Comparison of ENCODE assay signal across 2 cellular contexts in the genomic region with DNA sequence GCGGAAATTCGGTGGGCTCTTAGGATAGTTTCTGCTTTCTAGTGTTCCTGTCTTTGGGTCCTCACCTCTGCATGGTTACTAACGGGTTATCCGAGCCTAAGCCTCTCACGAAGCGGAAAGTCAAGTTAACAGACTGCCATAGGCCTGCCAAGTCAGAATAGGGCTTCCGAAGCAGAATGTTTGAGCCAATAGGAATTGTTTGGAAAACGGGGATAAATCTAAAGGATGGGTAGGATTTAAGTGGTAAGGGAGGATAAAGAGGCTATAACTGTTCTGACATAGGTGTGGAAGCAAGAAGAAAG.
TF ChIP-seq lines count a peak whose summit lies in the region.

No MANE protein-coding gene starts in this region.

TF ChIP-seq in GM23338, 12 proteins besides CTCF, POLR2A, EP300 and RAD21 (continued from another document):
- TF ChIP-seq STAT1 (IDR thresholded peaks at IDR 0.05; ENCODE audit: unreplicated experiment) (no peak), CREB1 (CRISPR knock-in tag; IDR thresholded peaks at IDR 0.05; ENCODE audit: low read depth) (no peak), ZNF114 (CRISPR knock-in tag; IDR thresholded peaks at IDR 0.05) (no peak), JUNB (IDR thresholded peaks at IDR 0.05; ENCODE audit: unreplicated experiment) (no peak), POLR2AphosphoS5 (IDR thresholded peaks at IDR 0.05; ENCODE audit: low read depth) (no peak), EZH2 (IDR thresholded peaks at IDR 0.05; ENCODE audit: low read depth, unreplicated experiment) (no peak)
- TF ChIP-seq, protein P1, sequence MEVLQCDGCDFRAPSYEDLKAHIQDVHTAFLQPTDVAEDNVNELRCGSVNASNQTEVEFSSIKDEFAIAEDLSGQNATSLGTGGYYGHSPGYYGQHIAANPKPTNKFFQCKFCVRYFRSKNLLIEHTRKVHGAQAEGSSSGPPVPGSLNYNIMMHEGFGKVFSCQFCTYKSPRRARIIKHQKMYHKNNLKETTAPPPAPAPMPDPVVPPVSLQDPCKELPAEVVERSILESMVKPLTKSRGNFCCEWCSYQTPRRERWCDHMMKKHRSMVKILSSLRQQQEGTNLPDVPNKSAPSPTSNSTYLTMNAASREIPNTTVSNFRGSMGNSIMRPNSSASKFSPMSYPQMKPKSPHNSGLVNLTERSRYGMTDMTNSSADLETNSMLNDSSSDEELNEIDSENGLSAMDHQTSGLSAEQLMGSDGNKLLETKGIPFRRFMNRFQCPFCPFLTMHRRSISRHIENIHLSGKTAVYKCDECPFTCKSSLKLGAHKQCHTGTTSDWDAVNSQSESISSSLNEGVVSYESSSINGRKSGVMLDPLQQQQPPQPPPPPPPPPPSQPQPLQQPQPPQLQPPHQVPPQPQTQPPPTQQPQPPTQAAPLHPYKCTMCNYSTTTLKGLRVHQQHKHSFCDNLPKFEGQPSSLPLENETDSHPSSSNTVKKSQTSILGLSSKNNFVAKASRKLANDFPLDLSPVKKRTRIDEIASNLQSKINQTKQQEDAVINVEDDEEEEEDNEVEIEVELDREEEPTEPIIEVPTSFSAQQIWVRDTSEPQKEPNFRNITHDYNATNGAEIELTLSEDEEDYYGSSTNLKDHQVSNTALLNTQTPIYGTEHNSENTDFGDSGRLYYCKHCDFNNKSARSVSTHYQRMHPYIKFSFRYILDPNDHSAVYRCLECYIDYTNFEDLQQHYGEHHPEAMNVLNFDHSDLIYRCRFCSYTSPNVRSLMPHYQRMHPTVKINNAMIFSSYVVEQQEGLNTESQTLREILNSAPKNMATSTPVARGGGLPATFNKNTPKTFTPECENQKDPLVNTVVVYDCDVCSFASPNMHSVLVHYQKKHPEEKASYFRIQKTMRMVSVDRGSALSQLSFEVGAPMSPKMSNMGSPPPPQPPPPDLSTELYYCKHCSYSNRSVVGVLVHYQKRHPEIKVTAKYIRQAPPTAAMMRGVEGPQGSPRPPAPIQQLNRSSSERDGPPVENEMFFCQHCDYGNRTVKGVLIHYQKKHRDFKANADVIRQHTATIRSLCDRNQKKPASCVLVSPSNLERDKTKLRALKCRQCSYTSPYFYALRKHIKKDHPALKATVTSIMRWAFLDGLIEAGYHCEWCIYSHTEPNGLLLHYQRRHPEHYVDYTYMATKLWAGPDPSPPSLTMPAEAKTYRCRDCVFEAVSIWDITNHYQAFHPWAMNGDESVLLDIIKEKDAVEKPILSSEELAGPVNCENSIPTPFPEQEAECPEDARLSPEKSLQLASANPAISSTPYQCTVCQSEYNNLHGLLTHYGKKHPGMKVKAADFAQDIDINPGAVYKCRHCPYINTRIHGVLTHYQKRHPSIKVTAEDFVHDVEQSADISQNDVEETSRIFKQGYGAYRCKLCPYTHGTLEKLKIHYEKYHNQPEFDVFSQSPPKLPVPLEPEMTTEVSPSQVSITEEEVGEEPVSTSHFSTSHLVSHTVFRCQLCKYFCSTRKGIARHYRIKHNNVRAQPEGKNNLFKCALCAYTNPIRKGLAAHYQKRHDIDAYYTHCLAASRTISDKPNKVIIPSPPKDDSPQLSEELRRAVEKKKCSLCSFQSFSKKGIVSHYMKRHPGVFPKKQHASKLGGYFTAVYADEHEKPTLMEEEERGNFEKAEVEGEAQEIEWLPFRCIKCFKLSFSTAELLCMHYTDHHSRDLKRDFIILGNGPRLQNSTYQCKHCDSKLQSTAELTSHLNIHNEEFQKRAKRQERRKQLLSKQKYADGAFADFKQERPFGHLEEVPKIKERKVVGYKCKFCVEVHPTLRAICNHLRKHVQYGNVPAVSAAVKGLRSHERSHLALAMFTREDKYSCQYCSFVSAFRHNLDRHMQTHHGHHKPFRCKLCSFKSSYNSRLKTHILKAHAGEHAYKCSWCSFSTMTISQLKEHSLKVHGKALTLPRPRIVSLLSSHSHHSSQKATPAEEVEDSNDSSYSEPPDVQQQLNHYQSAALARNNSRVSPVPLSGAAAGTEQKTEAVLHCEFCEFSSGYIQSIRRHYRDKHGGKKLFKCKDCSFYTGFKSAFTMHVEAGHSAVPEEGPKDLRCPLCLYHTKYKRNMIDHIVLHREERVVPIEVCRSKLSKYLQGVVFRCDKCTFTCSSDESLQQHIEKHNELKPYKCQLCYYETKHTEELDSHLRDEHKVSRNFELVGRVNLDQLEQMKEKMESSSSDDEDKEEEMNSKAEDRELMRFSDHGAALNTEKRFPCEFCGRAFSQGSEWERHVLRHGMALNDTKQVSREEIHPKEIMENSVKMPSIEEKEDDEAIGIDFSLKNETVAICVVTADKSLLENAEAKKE (CRISPR knock-in tag; IDR thresholded peaks at IDR 0.05), result no peak
- TF ChIP-seq, protein P2, sequence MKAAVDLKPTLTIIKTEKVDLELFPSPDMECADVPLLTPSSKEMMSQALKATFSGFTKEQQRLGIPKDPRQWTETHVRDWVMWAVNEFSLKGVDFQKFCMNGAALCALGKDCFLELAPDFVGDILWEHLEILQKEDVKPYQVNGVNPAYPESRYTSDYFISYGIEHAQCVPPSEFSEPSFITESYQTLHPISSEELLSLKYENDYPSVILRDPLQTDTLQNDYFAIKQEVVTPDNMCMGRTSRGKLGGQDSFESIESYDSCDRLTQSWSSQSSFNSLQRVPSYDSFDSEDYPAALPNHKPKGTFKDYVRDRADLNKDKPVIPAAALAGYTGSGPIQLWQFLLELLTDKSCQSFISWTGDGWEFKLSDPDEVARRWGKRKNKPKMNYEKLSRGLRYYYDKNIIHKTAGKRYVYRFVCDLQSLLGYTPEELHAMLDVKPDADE (IDR thresholded peaks at IDR 0.05), result no peak

TF ChIP-seq in WTC11, 78 proteins besides CTCF, POLR2A, EP300 and RAD21 (continued from another document):
- TF ChIP-seq, protein P3, sequence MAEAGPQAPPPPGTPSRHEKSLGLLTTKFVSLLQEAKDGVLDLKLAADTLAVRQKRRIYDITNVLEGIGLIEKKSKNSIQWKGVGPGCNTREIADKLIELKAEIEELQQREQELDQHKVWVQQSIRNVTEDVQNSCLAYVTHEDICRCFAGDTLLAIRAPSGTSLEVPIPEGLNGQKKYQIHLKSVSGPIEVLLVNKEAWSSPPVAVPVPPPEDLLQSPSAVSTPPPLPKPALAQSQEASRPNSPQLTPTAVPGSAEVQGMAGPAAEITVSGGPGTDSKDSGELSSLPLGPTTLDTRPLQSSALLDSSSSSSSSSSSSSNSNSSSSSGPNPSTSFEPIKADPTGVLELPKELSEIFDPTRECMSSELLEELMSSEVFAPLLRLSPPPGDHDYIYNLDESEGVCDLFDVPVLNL (CRISPR knock-in tag; IDR thresholded peaks at IDR 0.05; ENCODE audit: borderline replicate concordance, low read depth), result no peak
- TF ChIP-seq NFATC4 (CRISPR knock-in tag; IDR thresholded peaks at IDR 0.05), result no peak
- TF ChIP-seq, protein P4, sequence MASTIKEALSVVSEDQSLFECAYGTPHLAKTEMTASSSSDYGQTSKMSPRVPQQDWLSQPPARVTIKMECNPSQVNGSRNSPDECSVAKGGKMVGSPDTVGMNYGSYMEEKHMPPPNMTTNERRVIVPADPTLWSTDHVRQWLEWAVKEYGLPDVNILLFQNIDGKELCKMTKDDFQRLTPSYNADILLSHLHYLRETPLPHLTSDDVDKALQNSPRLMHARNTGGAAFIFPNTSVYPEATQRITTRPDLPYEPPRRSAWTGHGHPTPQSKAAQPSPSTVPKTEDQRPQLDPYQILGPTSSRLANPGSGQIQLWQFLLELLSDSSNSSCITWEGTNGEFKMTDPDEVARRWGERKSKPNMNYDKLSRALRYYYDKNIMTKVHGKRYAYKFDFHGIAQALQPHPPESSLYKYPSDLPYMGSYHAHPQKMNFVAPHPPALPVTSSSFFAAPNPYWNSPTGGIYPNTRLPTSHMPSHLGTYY (CRISPR knock-in tag; IDR thresholded peaks at IDR 0.05), result no peak
- TF ChIP-seq NFE2L1 (CRISPR knock-in tag; IDR thresholded peaks at IDR 0.05), result no peak
- no peak for TF ChIP-seq ELF4 (CRISPR knock-in tag; IDR thresholded peaks at IDR 0.05; ENCODE audit: low read depth)
